30 cellular contexts compared by ENCODE assay signal in genomic region chr6:135236319-135236718, GRCh38. TPM values are rescaled to one million over a fixed set of nuclear protein-coding genes. Genes with fewer than 3 reads are reported as not detected.
"Had no signal": no experiment of that assay in that cellular context is flagged by ENCODE, and none has a peak within 500 bp of the region (broad histone marks: within the 10 kb centered on the region; RNA-seq: fewer than 3 reads in every experiment).

No MANE protein-coding gene starts in this region.

- H3K79me2 ChIP-seq: hepatocyte had no signal

- H3K9me3 Mint-ChIP-seq: activated B cell treated with CpG ODN at 0.5 μM for 24 hours; activated naive CD8-positive, alpha-beta T cell treated with anti-CD3 and anti-CD28 coated beads, Interleukin-2, amount 10 ng/mL, durations not matched to agents 7 days and 5 days; activated T-cell treated with anti-CD3 and anti-CD28 coated beads, Interleukin-2, amount 50 U/mL, for 24 hours; activated T-helper 2 cell treated with anti-CD3 and anti-CD28 coated beads, Interferon-gamma antibody, Interleukin-2, Interleukin-4, amounts not matched to agents 10 μg/mL and 5 μg/mL and 100 μg/mL, durations not matched to agents 14 hours and 24 hours and 36 hours; effector memory CD8-positive, alpha-beta T cell; immature natural killer cell; naive B cell; stimulated activated naive CD8-positive, alpha-beta T cell treated with anti-CD3 and anti-CD28 coated beads, Interleukin-15, amount 100 ng/mL, for 72 hours had no signal

- H3K4me1 ChIP-seq: lower lobe of right lung, prostate gland, tibial artery had no signal

- H3K9me3 ChIP-seq: colonic mucosa, esophagus muscularis mucosa, lower lobe of right lung, neutrophil, ovary, prostate gland, tibial artery had no signal

- H3K36me3 Mint-ChIP-seq: activated naive CD8-positive, alpha-beta T cell treated with anti-CD3 and anti-CD28 coated beads, Interleukin-2, amount 10 ng/mL, durations not matched to agents 7 days and 5 days; immature natural killer cell; naive B cell had no signal

- H3K4me1 Mint-ChIP-seq: immature natural killer cell, naive B cell had no signal

- H2AFZ ChIP-seq: hepatocyte had no signal

- H3K4me3 ChIP-seq: colonic mucosa, dorsolateral prefrontal cortex, esophagus muscularis mucosa, hepatocyte, lower lobe of right lung, ovary, prostate gland, tibial artery had no signal

- H3K27me3 Mint-ChIP-seq: activated CD4-positive, alpha-beta T cell treated with anti-CD3 and anti-CD28 coated beads for 36 hours; activated naive CD8-positive, alpha-beta T cell treated with anti-CD3 and anti-CD28 coated beads, Interleukin-2, amount 10 ng/mL, durations not matched to agents 7 days and 5 days; activated T-cell treated with anti-CD3 and anti-CD28 coated beads, Interleukin-2, amount 50 U/mL, for 24 hours; naive B cell; stimulated activated naive CD8-positive, alpha-beta T cell treated with anti-CD3 and anti-CD28 coated beads, Interleukin-15, amount 100 ng/mL, for 72 hours had no signal

- H3K27me3 ChIP-seq: colonic mucosa, esophagus muscularis mucosa, neutrophil, ovary, tibial artery had no signal

- DNase-seq: activated B cell treated with CpG ODN at 0.5 μM for 24 hours; activated CD4-positive, alpha-beta T cell treated with anti-CD3 and anti-CD28 coated beads, Interleukin-2, amount 50 U/mL, for 4 hours; activated CD8-positive, alpha-beta memory T cell treated with anti-CD3 and anti-CD28 coated beads for 24 hours; activated CD8-positive, alpha-beta memory T cell treated with anti-CD3 and anti-CD28 coated beads, Interleukin-2, amount 50 U/mL, for 4 hours; activated naive CD4-positive, alpha-beta T cell treated with Interleukin-2 at 50 U/mL for 16 hours; activated naive CD8-positive, alpha-beta T cell treated with anti-CD3 and anti-CD28 coated beads, Interleukin-2, amount 10 ng/mL, durations not matched to agents 7 days and 5 days; activated T-cell treated with anti-CD3 and anti-CD28 coated beads, Interleukin-2, amount 50 U/mL, for 24 hours; amniotic stem cell; colonic mucosa; dorsolateral prefrontal cortex; effector memory CD8-positive, alpha-beta T cell; glutamatergic neuron; immature natural killer cell; lower lobe of right lung; naive B cell; ovary; right cardiac atrium; stimulated activated CD4-positive, alpha-beta T cell treated with anti-CD3 and anti-CD28 coated beads, Interleukin-12 subunit alpha, Interleukin-12 subunit beta, amount 100 ng/mL, for 4 hours; stimulated activated CD4-positive, alpha-beta T cell treated with anti-CD3 and anti-CD28 coated beads, Interleukin-4, amount 100 ng/mL, for 4 hours; stimulated activated naive CD8-positive, alpha-beta T cell treated with anti-CD3 and anti-CD28 coated beads, Interleukin-15, amount 100 ng/mL, for 72 hours; tibial artery had no signal

- FAIRE-seq: bronchial epithelial cell, frontal cortex had no signal

- H3K27ac ChIP-seq: colonic mucosa, dorsolateral prefrontal cortex, esophagus muscularis mucosa, hepatocyte, lower lobe of right lung, neutrophil, ovary, prostate gland, tibial artery had no signal

- H3K4me2 ChIP-seq: hepatocyte had no signal

- H3K27ac Mint-ChIP-seq: activated B cell treated with CpG ODN at 0.5 μM for 24 hours; activated CD4-positive, alpha-beta T cell treated with anti-CD3 and anti-CD28 coated beads for 36 hours; activated naive CD8-positive, alpha-beta T cell treated with anti-CD3 and anti-CD28 coated beads, Interleukin-2, amount 10 ng/mL, durations not matched to agents 7 days and 5 days; activated T-cell treated with anti-CD3 and anti-CD28 coated beads, Interleukin-2, amount 50 U/mL, for 24 hours; activated T-helper 2 cell treated with anti-CD3 and anti-CD28 coated beads, Interferon-gamma antibody, Interleukin-2, Interleukin-4, amounts not matched to agents 10 μg/mL and 5 μg/mL and 100 μg/mL, durations not matched to agents 14 hours and 24 hours and 36 hours; effector memory CD8-positive, alpha-beta T cell; immature natural killer cell had no signal

- H3K4me3 Mint-ChIP-seq: activated B cell treated with CpG ODN at 0.5 μM for 24 hours; activated CD4-positive, alpha-beta T cell treated with anti-CD3 and anti-CD28 coated beads for 36 hours; activated naive CD8-positive, alpha-beta T cell treated with anti-CD3 and anti-CD28 coated beads, Interleukin-2, amount 10 ng/mL, durations not matched to agents 7 days and 5 days; activated T-cell treated with anti-CD3 and anti-CD28 coated beads, Interleukin-2, amount 50 U/mL, for 24 hours; effector memory CD8-positive, alpha-beta T cell; immature natural killer cell; naive B cell; stimulated activated naive CD8-positive, alpha-beta T cell treated with anti-CD3 and anti-CD28 coated beads, Interleukin-15, amount 100 ng/mL, for 72 hours had no signal

- H3K36me3 ChIP-seq: colonic mucosa, esophagus muscularis mucosa, lower lobe of right lung, neutrophil, ovary, prostate gland, tibial artery had no signal

- ATAC-seq: effector memory CD8-positive, alpha-beta T cell; left lobe of liver; lower lobe of right lung; right cardiac atrium; stimulated activated naive CD8-positive, alpha-beta T cell treated with anti-CD3 and anti-CD28 coated beads, Interleukin-15, amount 100 ng/mL, for 72 hours had no signal

RNA-seq across cellular contexts. Expression of gene MYB, which starts 55.2 kb away (rescaled TPM):
- polyA plus RNA-seq: right cardiac atrium had no signal
